Comparison of ENCODE assay signal across 16 cellular contexts in genomic region chr6:107496041-107496440, GRCh38. TPM values are rescaled to one million over a fixed set of nuclear protein-coding genes. Genes with fewer than 3 reads are reported as not detected.
A peak's percentile ranks its signal among the peaks of the same experiment; 100 is the strongest.
DNase-seq lines count a peak whose midpoint lies in the region; ATAC-seq and TF ChIP-seq lines count a peak whose summit lies in the region.
"Had no signal": no experiment of that assay in that cellular context is flagged by ENCODE, and none has a peak within 500 bp of the region (broad histone marks: within the 10 kb centered on the region; RNA-seq: fewer than 3 reads in every experiment).

No MANE protein-coding gene starts in this region.

- no peaks in the 10 kb centered on the region for H3F3A ChIP-seq in OCI-LY1 (ENCODE audit: insufficient read depth, low read length)

- H3K9me2 ChIP-seq in OCI-LY1 (ENCODE audit: low read depth, low read length): no peaks in the 10 kb centered on the region

- H3K14ac ChIP-seq in mesenchymal stem cell (ENCODE audit: low read length in 2 of 2): no peak overlapping the region

- H3K79me2 ChIP-seq in OCI-LY1 (ENCODE audit: insufficient read depth, low read length): peaks cover 98% of the 10 kb centered on the region

- no peaks in the 10 kb centered on the region for H3K79me1 ChIP-seq in mesenchymal stem cell (replicated peaks; ENCODE audit: low read length, poor library complexity, severe bottlenecking)

- H3K4me3 ChIP-seq in OCI-LY1 (ENCODE audit: low read depth, low read length, poor library complexity, severe bottlenecking): peak overlapping the region; percentile 6
- peak overlapping the region in 1 of 2 experiments; percentile 76 for H3K4me3 ChIP-seq in mesenchymal stem cell (ENCODE audit: insufficient read depth in 1 of 2, low read depth in 1 of 2, low read length in 2 of 2)
- peak overlapping the region; percentile 56 for H3K4me3 ChIP-seq in thoracic aorta

- H3K36me3 ChIP-seq in OCI-LY1 (ENCODE audit: insufficient read depth, low read length) (peaks cover 17% of the 10 kb centered on the region), mesenchymal stem cell (ENCODE audit: control insufficient read depth in 1 of 2, insufficient read depth in 2 of 2, low read depth in 1 of 2, low read length in 2 of 2) (no peaks in the 10 kb centered on the region), thoracic aorta (no peaks in the 10 kb centered on the region)

- no peak overlapping the region for H2BK120ac ChIP-seq in mesenchymal stem cell (ENCODE audit: low read depth, low read length)

- H2AK5ac ChIP-seq in mesenchymal stem cell (ENCODE audit: low read length, severe bottlenecking): no peak overlapping the region

- H3K23ac ChIP-seq in mesenchymal stem cell (ENCODE audit: low read length in 2 of 2): no peak overlapping the region

- no peak overlapping the region for H4K91ac ChIP-seq in mesenchymal stem cell (ENCODE audit: low read length)

- H3K27ac ChIP-seq in OCI-LY1 (ENCODE audit: low read depth, low read length, poor library complexity, severe bottlenecking) (peak overlapping the region; percentile 87), cingulate gyrus (ENCODE audit: low read depth, low read length) (peak overlapping the region; percentile 15), mesenchymal stem cell (ENCODE audit: low read length, poor library complexity, severe bottlenecking) (no peak overlapping the region), thoracic aorta (peak overlapping the region; percentile 12 to 85)
- H3K27ac ChIP-seq: RWPE1 had no signal

- H3K27me3 ChIP-seq in OCI-LY1 (ENCODE audit: insufficient read depth, low read length) (no peaks in the 10 kb centered on the region), mesenchymal stem cell (ENCODE audit: control insufficient read depth in 1 of 2, insufficient read depth in 1 of 2, low read length in 2 of 2) (peaks cover 0 to 43% of the 10 kb centered on the region in 2 experiments), thoracic aorta (replicated peaks; ENCODE audit: insufficient read depth) (no peaks in the 10 kb centered on the region)

- H3K4ac ChIP-seq in mesenchymal stem cell (ENCODE audit: low read depth in 1 of 2, low read length in 2 of 2): no peak overlapping the region

- no peak for TF ChIP-seq CTCF in OCI-LY1 (IDR thresholded peaks at IDR 0.05; ENCODE audit: low read length)
- TF ChIP-seq CTCF in thoracic aorta (IDR thresholded peaks at IDR 0.05): no peak

- H3K9me3 ChIP-seq in OCI-LY1 (ENCODE audit: low read length) (no peaks in the 10 kb centered on the region), mesenchymal stem cell (ENCODE audit: control insufficient read depth, low read length) (no peaks in the 10 kb centered on the region), thoracic aorta (no peaks in the 10 kb centered on the region)

- H3K4me2 ChIP-seq in OCI-LY1 (ENCODE audit: low read length): peak overlapping the region; percentile 89
- no peak overlapping the region for H3K4me2 ChIP-seq in mesenchymal stem cell (ENCODE audit: low read length, poor library complexity, severe bottlenecking)

- H2BK5ac ChIP-seq in mesenchymal stem cell (ENCODE audit: low read depth, low read length, poor library complexity, severe bottlenecking): no peak overlapping the region

- no peak overlapping the region for H2BK12ac ChIP-seq in mesenchymal stem cell (ENCODE audit: low read length in 2 of 2)

- no peaks in the 10 kb centered on the region for H4K20me1 ChIP-seq in OCI-LY1 (ENCODE audit: insufficient read depth, low read length)

- 69% methylated on average over 1 of the region's 3 CpGs for WGBS in mesenchymal stem cell

- H4K8ac ChIP-seq in mesenchymal stem cell (ENCODE audit: low read length): no peak overlapping the region

- H3K4me1 ChIP-seq in OCI-LY1 (ENCODE audit: insufficient read depth, low read length, severe bottlenecking) (peaks cover 68% of the 10 kb centered on the region), mesenchymal stem cell (ENCODE audit: control insufficient read depth, insufficient read depth, low read depth, low read length) (peaks cover 5% of the 10 kb centered on the region), thoracic aorta (ENCODE audit: control insufficient read depth in 1 of 2, low read depth in 2 of 2) (peaks cover 26 to 62% of the 10 kb centered on the region in 2 donors)

- ATAC-seq in thoracic aorta (ENCODE audit: insufficient number of reproducible peaks, low FRiP score, low read depth) (no peak), HG03159 (IDR thresholded peaks at IDR 0.05; ENCODE audit: unreplicated experiment) (no peak)
- ATAC-seq: naive thymus-derived CD4-positive, alpha-beta T cell; T-helper 17 cell had no signal

- H3K9ac ChIP-seq in OCI-LY1 (ENCODE audit: low read length): no peak overlapping the region
- H3K9ac ChIP-seq in mesenchymal stem cell (ENCODE audit: low read length): peak overlapping the region; percentile 93

- H3K18ac ChIP-seq in mesenchymal stem cell (ENCODE audit: low read depth in 1 of 2, low read length in 2 of 2): peak overlapping the region in 1 of 2 experiments; percentile 45

- H2BK15ac ChIP-seq in mesenchymal stem cell (ENCODE audit: low read depth, poor library complexity, severe bottlenecking): peak overlapping the region; percentile 82

- DNase-seq in mesenchymal stem cell (peak; percentile 17), thoracic aorta (ENCODE audit: low spot score) (no peak), NOMO-1 treated with dmso at 0.1 percent for 144 hours (lab: John Stamatoyannopoulos, UW; ENCODE audit: unreplicated experiment) (no peak), iPS-NIHi11 (ENCODE audit: low spot score) (no peak)
- DNase-seq: activated CD4-positive, CD25-positive, alpha-beta regulatory T cell; activated naive CD4-positive, alpha-beta T cell treated with anti-CD3 and anti-CD28 coated beads, Interleukin-2, amount 10 ng/mL, durations not matched to agents 7 days and 5 days; naive thymus-derived CD4-positive, alpha-beta T cell; NCI-H2029; NCI-H748 treated with DMSO at 0.1 percent for 48 hours; retina; stimulated activated CD4-positive, alpha-beta T cell treated with anti-CD3 and anti-CD28 coated beads, Interleukin-4, amount 100 ng/mL, for 24 hours; T-helper 17 cell had no signal

- H2AFZ ChIP-seq in OCI-LY1 (ENCODE audit: low read length): no peak overlapping the region
- no peak overlapping the region for H2AFZ ChIP-seq in mesenchymal stem cell (ENCODE audit: low read depth, low read length)

RNA-seq across cellular contexts. Expression of gene SOBP, which starts 6.1 kb away (rescaled TPM):
- polyA plus RNA-seq in mesenchymal stem cell (2013, experiment 1 of 2): 7.3 TPM
- polyA plus RNA-seq in mesenchymal stem cell (2013, experiment 2 of 2): 7.3 TPM
- total RNA-seq in thoracic aorta: 10 to 100 TPM; 10.3 to 11.1 TPM
- polyA plus RNA-seq: naive thymus-derived CD4-positive, alpha-beta T cell had no signal

RNA-seq across cellular contexts. Expression of gene PDSS2, which starts 36.7 kb away (rescaled TPM):
- 8.4 TPM for polyA plus RNA-seq in mesenchymal stem cell (2013, experiment 1 of 2)
- 8.9 TPM for polyA plus RNA-seq in mesenchymal stem cell (2013, experiment 2 of 2)
- 1 to 10 TPM; 6.9 to 9.9 TPM for total RNA-seq in thoracic aorta
